In the genomic region with DNA sequence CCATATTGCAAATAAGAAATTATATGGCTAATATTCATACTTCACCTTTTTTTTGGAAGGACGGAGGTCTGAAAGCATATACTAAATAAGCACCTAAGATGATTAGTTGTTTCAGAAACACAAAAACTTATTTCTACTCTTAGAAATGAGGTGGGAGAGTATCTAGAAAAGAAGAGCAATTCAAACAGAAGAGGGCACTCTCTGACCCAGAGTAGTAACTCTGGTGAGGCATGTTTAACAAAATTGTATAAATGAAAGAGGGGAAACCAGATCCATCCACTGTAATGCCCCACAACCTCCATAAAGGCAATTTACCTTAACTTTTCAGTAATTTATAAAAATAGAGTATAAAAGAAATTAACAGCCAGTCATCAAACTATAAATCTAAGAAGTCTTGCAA, we compare ENCODE assay signal across 9 cellular contexts.
DNase-seq lines count a peak whose midpoint lies in the region; ATAC-seq and TF ChIP-seq lines count a peak whose summit lies in the region.
"Had no signal": no experiment of that assay in that cellular context is flagged by ENCODE, and none has a peak within 500 bp of the region (broad histone marks: within the 10 kb centered on the region; RNA-seq: fewer than 3 reads in every experiment).

No MANE protein-coding gene starts in this region.

- TF ChIP-seq CTCF in GM13976 (IDR thresholded peaks at IDR 0.05; ENCODE audit: borderline replicate concordance, control extremely low read depth, extremely low read depth, insufficient read depth, missing control alignments) = peak; percentile 5
- TF ChIP-seq CTCF in MM.1S (IDR thresholded peaks at IDR 0.05; ENCODE audit: low read length) = peak; percentile 6; the same call in 1 of the 2 replicates
- peak; percentile 6 for TF ChIP-seq CTCF in astrocyte of the spinal cord (IDR thresholded peaks at IDR 0.05; ENCODE audit: low read depth, low read length)
- TF ChIP-seq CTCF in nephron (IDR thresholded peaks at IDR 0.05; ENCODE audit: unreplicated experiment in 3 of 3) = peak; percentile 23 to 47 (median 33)

- H3K79me2 ChIP-seq in MM.1S (ENCODE audit: low read length) = no peaks in the 10 kb centered on the region

- no peak overlapping the region for H3K4me3 Mint-ChIP-seq in nephron
- H3K4me3 Mint-ChIP-seq in activated CD4-positive, alpha-beta memory T cell treated with anti-CD3 and anti-CD28 coated beads for 36 hours = no peak overlapping the region

- WGBS in neuronal stem cell (ENCODE audit: extremely low coverage in 2 of 2, insufficient read length in 2 of 2, insufficient replicate concordance in 1 of 2), 2 donors = no CpG with 5 or more reads among the region's 1 CpG

- H3K27me3 Mint-ChIP-seq in nephron (ENCODE audit: low read depth) = no peaks in the 10 kb centered on the region
- H3K27me3 Mint-ChIP-seq in activated CD4-positive, alpha-beta memory T cell treated with anti-CD3 and anti-CD28 coated beads for 36 hours = no peaks in the 10 kb centered on the region

- POLR2A ChIA-PET in activated CD4-positive, alpha-beta memory T cell treated with anti-CD3 and anti-CD28 coated beads for 36 hours (lab: Charles Lee) = no interaction called here

- no peak for ATAC-seq in left cardiac atrium

- no peak overlapping the region for H3K18ac ChIP-seq in neuronal stem cell (ENCODE audit: low read length)

- H3K36me3 ChIP-seq in MM.1S (replicated peaks; ENCODE audit: insufficient read depth, low read length) (no peaks in the 10 kb centered on the region), neuronal stem cell (replicated peaks in 1 of 2; ENCODE audit: control insufficient read depth in 2 of 2, insufficient read depth in 2 of 2, low read length in 2 of 2) (no peaks in the 10 kb centered on the region)

- H2AFZ ChIP-seq in MM.1S (ENCODE audit: low read length) (no peak overlapping the region), neuronal stem cell (ENCODE audit: low read length) (no peak overlapping the region)

- H3K4me2 ChIP-seq in MM.1S (ENCODE audit: low read depth, low read length) = no peak overlapping the region
- no peak overlapping the region for H3K4me2 ChIP-seq in neuronal stem cell (ENCODE audit: insufficient read depth, low read length, poor library complexity, severe bottlenecking)

- no peaks in the 10 kb centered on the region for H4K20me1 ChIP-seq in MM.1S (ENCODE audit: insufficient read depth, low read length)

- no peak overlapping the region for H3K27ac Mint-ChIP-seq in nephron
- no peak overlapping the region for H3K27ac Mint-ChIP-seq in activated CD4-positive, alpha-beta memory T cell treated with anti-CD3 and anti-CD28 coated beads for 36 hours

- no peaks in the 10 kb centered on the region for H3F3A ChIP-seq in MM.1S (ENCODE audit: insufficient read depth, low read length)

- no peak overlapping the region for H4K8ac ChIP-seq in neuronal stem cell (ENCODE audit: low read depth, low read length)

- no peaks in the 10 kb centered on the region for H3K9me2 ChIP-seq in MM.1S (replicated peaks; ENCODE audit: insufficient read depth, low read length)

- in situ Hi-C loops in GM13976 (cut with MboI; ENCODE audit: low sequenced_read_pairs, unreplicated experiment) = no loop called here
- in situ Hi-C loops in astrocyte of the spinal cord (cut with HindIII; ENCODE audit: low sequenced_read_pairs) = no loop called here

- H3K23ac ChIP-seq in neuronal stem cell (ENCODE audit: low read depth, low read length, poor library complexity) = no peak overlapping the region

- no peak overlapping the region for H2BK15ac ChIP-seq in neuronal stem cell (ENCODE audit: low read length)

- H3K9me3 Mint-ChIP-seq in nephron = no peaks in the 10 kb centered on the region
- H3K9me3 Mint-ChIP-seq in activated CD4-positive, alpha-beta memory T cell treated with anti-CD3 and anti-CD28 coated beads for 36 hours = peaks cover 22% of the 10 kb centered on the region

- peak; percentile 20 for DNase-seq in GM13976 (ENCODE audit: low spot score)
- DNase-seq in MM.1S = no peak
- DNase-seq in astrocyte of the spinal cord (ENCODE audit: low read depth, low spot score) = no peak
- DNase-seq in activated CD4-positive, alpha-beta memory T cell treated with anti-CD3 and anti-CD28 coated beads for 36 hours = no peak
- DNase-seq in neuronal stem cell (ENCODE audit: low spot score) = no peak
- DNase-seq in left cardiac atrium = no peak
- DNase-seq: islet precursor cell had no signal

- H3K4me1 ChIP-seq in MM.1S (ENCODE audit: low read length) (no peaks in the 10 kb centered on the region), neuronal stem cell (ENCODE audit: control insufficient read depth in 2 of 2, insufficient read depth in 1 of 2, low read depth in 1 of 2, low read length in 2 of 2) (no peaks in the 10 kb centered on the region)

- no peaks in the 10 kb centered on the region for H3K36me3 Mint-ChIP-seq in nephron (ENCODE audit: low read depth)
- no peaks in the 10 kb centered on the region for H3K36me3 Mint-ChIP-seq in activated CD4-positive, alpha-beta memory T cell treated with anti-CD3 and anti-CD28 coated beads for 36 hours

- no peak overlapping the region for H2BK120ac ChIP-seq in neuronal stem cell (ENCODE audit: low read depth, low read length)

- no peaks in the 10 kb centered on the region for H3K79me1 ChIP-seq in neuronal stem cell (ENCODE audit: low read depth, low read length)

- H2BK12ac ChIP-seq in neuronal stem cell (ENCODE audit: low read length) = no peak overlapping the region

- H3K9me3 ChIP-seq in MM.1S (replicated peaks; ENCODE audit: insufficient read depth, low read length) = no peaks in the 10 kb centered on the region
- no peaks in the 10 kb centered on the region for H3K9me3 ChIP-seq in neuronal stem cell (replicated peaks in 1 of 2; ENCODE audit: control insufficient read depth in 2 of 2, insufficient read depth in 1 of 2, low read depth in 1 of 2, low read length in 2 of 2)

- CTCF ChIA-PET in activated CD4-positive, alpha-beta memory T cell treated with anti-CD3 and anti-CD28 coated beads for 36 hours (lab: Charles Lee) = no interaction called here

- intact Hi-C loops in activated CD4-positive, alpha-beta memory T cell treated with anti-CD3 and anti-CD28 coated beads for 36 hours (cut with micrococcal nuclease) = no loop called here
- intact Hi-C loops in left cardiac atrium (cut with DNase I) = no loop called here

- no peak overlapping the region for H2AK5ac ChIP-seq in neuronal stem cell (ENCODE audit: low read depth, low read length)

- H3K9ac ChIP-seq in MM.1S (ENCODE audit: low read length) (no peak overlapping the region), neuronal stem cell (ENCODE audit: low read depth, low read length, poor library complexity) (no peak overlapping the region)

- no peaks in the 10 kb centered on the region for H3K27me3 ChIP-seq in MM.1S (replicated peaks; ENCODE audit: insufficient read depth, low read length)
- no peaks in the 10 kb centered on the region for H3K27me3 ChIP-seq in neuronal stem cell (ENCODE audit: control insufficient read depth in 3 of 3, insufficient read depth in 3 of 3, low read depth in 1 of 3, low read length in 3 of 3)

- H2BK5ac ChIP-seq in neuronal stem cell (ENCODE audit: low read length) = no peak overlapping the region

- H3K4me1 Mint-ChIP-seq in nephron = peaks cover 12% of the 10 kb centered on the region
- H3K4me1 Mint-ChIP-seq in activated CD4-positive, alpha-beta memory T cell treated with anti-CD3 and anti-CD28 coated beads for 36 hours (ENCODE audit: low read depth) = no peaks in the 10 kb centered on the region

- no peak overlapping the region for H3K14ac ChIP-seq in neuronal stem cell (ENCODE audit: low read length)

- no peak overlapping the region for H3K27ac ChIP-seq in MM.1S (ENCODE audit: low read length)
- no peak overlapping the region for H3K27ac ChIP-seq in neuronal stem cell (replicated peaks; ENCODE audit: low read length)
- H3K27ac ChIP-seq: coronary artery had no signal

- H3K4me3 ChIP-seq in MM.1S (ENCODE audit: low read length) (no peak overlapping the region), astrocyte of the spinal cord (ENCODE audit: low read depth, low read length) (no peak overlapping the region), neuronal stem cell (ENCODE audit: low read length in 2 of 2) (no peak overlapping the region)
- H3K4me3 ChIP-seq: coronary artery had no signal

- H4K91ac ChIP-seq in neuronal stem cell (ENCODE audit: low read depth, low read length, poor library complexity) = no peak overlapping the region

- H3K4ac ChIP-seq in neuronal stem cell (ENCODE audit: low read length) = no peak overlapping the region
